8 cellular contexts compared by ENCODE assay signal in the genomic region with DNA sequence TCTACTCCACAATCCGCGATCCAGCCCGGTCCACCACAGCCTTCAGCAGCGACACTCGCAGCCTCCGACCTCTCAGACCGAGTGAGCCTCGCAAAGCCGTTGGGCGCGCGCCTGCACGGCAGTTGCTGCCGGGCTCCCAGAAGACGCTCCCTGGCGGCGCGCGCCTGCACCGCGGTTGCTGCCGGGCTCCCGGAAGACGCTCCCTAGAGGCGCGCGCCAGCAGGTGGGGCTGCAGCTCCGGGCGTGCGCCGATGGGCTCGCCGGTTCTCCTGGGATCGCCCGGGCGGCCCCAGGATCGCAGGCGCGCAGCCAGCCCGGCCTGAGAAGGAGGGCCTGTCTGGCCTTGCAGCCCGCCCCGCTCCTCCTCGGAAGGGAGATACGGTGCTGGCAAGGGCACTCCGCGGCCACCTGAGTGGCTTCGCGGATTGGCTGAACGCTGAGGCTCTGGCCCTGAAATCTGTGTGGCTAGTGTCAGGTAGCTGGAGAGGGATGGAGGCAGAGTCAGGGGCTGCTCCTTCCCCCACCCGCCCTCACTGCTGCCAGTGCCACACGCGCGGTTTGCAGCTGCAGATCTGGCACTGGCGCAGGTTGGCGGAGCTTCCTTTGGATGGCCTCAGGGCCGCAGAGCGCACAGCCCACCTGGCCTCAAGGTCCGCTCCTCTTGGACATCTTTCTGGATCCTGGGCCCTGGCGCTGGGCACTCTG.
DNase-seq lines count a peak whose midpoint lies in the region; ATAC-seq, FAIRE-seq and TF ChIP-seq lines count a peak whose summit lies in the region.
"Not testable (repeated sequence)": the region's sequence is repeated elsewhere in the genome, so short reads cannot be mapped to it uniquely, and the experiment has no call there.

No MANE protein-coding gene starts in this region.

- not testable (repeated sequence) for H3K4me1 Mint-ChIP-seq in astrocyte (ENCODE audit: low read depth, unreplicated experiment); glutamatergic neuron (ENCODE audit: low read depth, unreplicated experiment)

- not testable (repeated sequence) for H3K36me3 ChIP-seq in astrocyte (ENCODE audit: insufficient read depth, low read length); stomach

- H4K20me1 ChIP-seq in astrocyte (ENCODE audit: insufficient read depth, low read length), result not testable (repeated sequence)

- not testable (repeated sequence) for H3K27me3 Mint-ChIP-seq in astrocyte (ENCODE audit: low read depth, unreplicated experiment); glutamatergic neuron (ENCODE audit: unreplicated experiment)

- H3K4me3 ChIP-seq in astrocyte (ENCODE audit: insufficient read depth, low read depth, low read length), result not testable (repeated sequence)
- H3K4me3 ChIP-seq in stomach, result peak overlapping the region; percentile 21 to 37 (median 26)

- TF ChIP-seq CTCF in astrocyte (IDR thresholded peaks at IDR 0.05; ENCODE audit: insufficient read depth, low read depth, low read length); glutamatergic neuron (IDR thresholded peaks at IDR 0.05; ENCODE audit: partially characterized antibody, unreplicated experiment): not testable (repeated sequence)
- peak in 1 of 7 experiments; percentile 13 for TF ChIP-seq CTCF in stomach (IDR thresholded peaks at IDR 0.05)

- peak; percentile 100 for ATAC-seq in GM21576 (IDR thresholded peaks at IDR 0.05; ENCODE audit: unreplicated experiment)
- peak; percentile 100 for ATAC-seq in HG03354 (IDR thresholded peaks at IDR 0.05; ENCODE audit: poor library complexity, severe bottlenecking, unreplicated experiment)

- H3K36me3 Mint-ChIP-seq in astrocyte (ENCODE audit: low read depth, unreplicated experiment); glutamatergic neuron (ENCODE audit: unreplicated experiment): not testable (repeated sequence)

- H2AFZ ChIP-seq in astrocyte (ENCODE audit: low read depth, low read length), result peak overlapping the region; percentile 56

- not testable (repeated sequence) for TF ChIP-seq POLR2A in stomach (IDR thresholded peaks at IDR 0.05)

- H3K27me3 ChIP-seq in astrocyte (ENCODE audit: insufficient read depth, low read length), result not testable (repeated sequence)
- peaks cover 0 to 12% (median 6%) of the 10 kb centered on the region in 3 donors for H3K27me3 ChIP-seq in stomach

- DNase-seq in GM04504 (ENCODE audit: low read depth) (peak; percentile 5), T follicular helper cell (ENCODE audit: low read depth) (peak; percentile 3), astrocyte (ENCODE audit: low read depth) (peak; percentile 53), glutamatergic neuron (peak; percentile 68), non-pigmented ciliary epithelial cell (ENCODE audit: low read depth) (peak; percentile 1), stomach (peak; percentile 37)

- FAIRE-seq in astrocyte (lab: Jason Lieb, UNC), result not testable (repeated sequence)

- not testable (repeated sequence) for H3K79me2 ChIP-seq in astrocyte (ENCODE audit: insufficient read depth, low read length)

- TF ChIP-seq EP300 in stomach (IDR thresholded peaks at IDR 0.05), result not testable (repeated sequence)

- H3K27ac ChIP-seq in astrocyte (ENCODE audit: low read depth, low read length); stomach: not testable (repeated sequence)

- intact Hi-C loops in stomach (cut with DNase I; ENCODE audit: low total_unique reads), result not testable (repeated sequence)

- not testable (repeated sequence) for H3K9me3 ChIP-seq in astrocyte (ENCODE audit: insufficient read depth, low read depth, low read length); stomach

- H3K4me3 Mint-ChIP-seq in astrocyte (ENCODE audit: unreplicated experiment); glutamatergic neuron (ENCODE audit: unreplicated experiment): not testable (repeated sequence)

- WGBS in stomach, 5 donors, result 1% methylated on average over 18 to 35 of the region's 59 CpGs; no CpG with 5 or more reads in 2 of the 5 donors

- not testable (repeated sequence) for H3K9ac ChIP-seq in astrocyte (ENCODE audit: low read length)

- peak overlapping the region; percentile 74 for H3K4me2 ChIP-seq in astrocyte (ENCODE audit: low read length)

- not testable (repeated sequence) for H3K27ac Mint-ChIP-seq in astrocyte (ENCODE audit: unreplicated experiment); glutamatergic neuron (ENCODE audit: unreplicated experiment)

- H3K9me3 Mint-ChIP-seq in astrocyte (ENCODE audit: unreplicated experiment); glutamatergic neuron (ENCODE audit: unreplicated experiment): not testable (repeated sequence)

- H3K4me1 ChIP-seq in astrocyte (ENCODE audit: insufficient read depth, low read length); stomach: not testable (repeated sequence)

Comparison
In these comparisons a context has a peak if more than half of its experiments do, and no peak if none do; other contexts are left out.
1. DNase-seq: peak in every context shown above with its lines; median percentile 68 in glutamatergic neuron; 53 in astrocyte; 37 in stomach; 5 in GM04504; 3 in T follicular helper cell; 1 in non-pigmented ciliary epithelial cell.